In genomic region chr10:1894912-1895311, GRCh38 we compare ENCODE assay signal across 23 cellular contexts.
DNase-seq lines count a peak whose midpoint lies in the region; ATAC-seq and TF ChIP-seq lines count a peak whose summit lies in the region.
"Had no signal": no experiment of that assay in that cellular context is flagged by ENCODE, and none has a peak within 500 bp of the region (broad histone marks: within the 10 kb centered on the region; RNA-seq: fewer than 3 reads in every experiment).

No MANE protein-coding gene starts in this region.

- DNase-seq in stimulated activated naive CD8-positive, alpha-beta T cell treated with anti-CD3 and anti-CD28 coated beads, Interleukin-15, amount 100 ng/mL, for 72 hours: no peak
- DNase-seq in stimulated activated naive CD8-positive, alpha-beta T cell treated with anti-CD3 and anti-CD28 coated beads, Interleukin-15, Interleukin-2, amounts not matched to agents 100 U/mL and 50 U/mL, for 24 hours: no peak
- DNase-seq in stimulated activated effector memory CD8-positive, alpha-beta T cell treated with anti-CD3 and anti-CD28 coated beads, Interleukin-12 subunit alpha, Interleukin-12 subunit beta, amount 100 ng/mL, for 72 hours (ENCODE audit: low spot score in 2 of 2): no peak
- DNase-seq in stomach: no peak
- DNase-seq: 8988T; ACHN; AML-193; BE2C; CD4-positive, alpha-beta T cell; CD8-positive, alpha-beta memory T cell; DMS 273 treated with DMSO at 0.1 percent for 48 hours; DMS79; EL; GF-D8; GM23248; H7; HCEC 1CT had no signal

- H3K27ac Mint-ChIP-seq in stimulated activated naive CD8-positive, alpha-beta T cell treated with anti-CD3 and anti-CD28 coated beads, Interleukin-15, amount 100 ng/mL, for 72 hours: no peak overlapping the region
- no peak overlapping the region for H3K27ac Mint-ChIP-seq in stimulated activated effector memory CD8-positive, alpha-beta T cell treated with anti-CD3 and anti-CD28 coated beads, Interleukin-12 subunit alpha, Interleukin-12 subunit beta, amount 100 ng/mL, for 72 hours
- H3K27ac Mint-ChIP-seq in activated T-helper 17 cell treated with anti-CD3 and anti-CD28 coated beads, Interleukin-2, amount 50 U/mL, for 72 hours: no peak overlapping the region
- H3K27ac Mint-ChIP-seq: CD4-positive, alpha-beta T cell; CD8-positive, alpha-beta memory T cell had no signal

- H3K36me3 Mint-ChIP-seq in stimulated activated effector memory CD8-positive, alpha-beta T cell treated with anti-CD3 and anti-CD28 coated beads, Interleukin-12 subunit alpha, Interleukin-12 subunit beta, amount 100 ng/mL, for 72 hours: no peaks in the 10 kb centered on the region
- no peaks in the 10 kb centered on the region for H3K36me3 Mint-ChIP-seq in activated T-helper 17 cell treated with anti-CD3 and anti-CD28 coated beads, Interleukin-2, amount 50 U/mL, for 72 hours (ENCODE audit: low read depth)
- H3K36me3 Mint-ChIP-seq: CD14-positive monocyte; CD8-positive, alpha-beta memory T cell had no signal

- H3K27ac ChIP-seq in stomach: no peak overlapping the region
- H3K27ac ChIP-seq: A549; BLaER1 treated with 17β-estradiol and CSF1 and Interleukin-3, amounts not matched to agents 10 nM and 100 nM; GM23248 had no signal

- no peak overlapping the region for H3K4me3 Mint-ChIP-seq in stimulated activated naive CD8-positive, alpha-beta T cell treated with anti-CD3 and anti-CD28 coated beads, Interleukin-15, amount 100 ng/mL, for 72 hours
- H3K4me3 Mint-ChIP-seq in stimulated activated effector memory CD8-positive, alpha-beta T cell treated with anti-CD3 and anti-CD28 coated beads, Interleukin-12 subunit alpha, Interleukin-12 subunit beta, amount 100 ng/mL, for 72 hours: no peak overlapping the region
- no peak overlapping the region for H3K4me3 Mint-ChIP-seq in activated T-helper 17 cell treated with anti-CD3 and anti-CD28 coated beads, Interleukin-2, amount 50 U/mL, for 72 hours
- H3K4me3 Mint-ChIP-seq: CD14-positive monocyte; CD4-positive, alpha-beta T cell had no signal

- no peaks in the 10 kb centered on the region for H3K4me1 ChIP-seq in stomach
- H3K4me1 ChIP-seq: A549; BE2C; BLaER1 treated with 17β-estradiol and CSF1 and Interleukin-3, amounts not matched to agents 10 nM and 100 nM had no signal

- TF ChIP-seq EP300 in stomach (IDR thresholded peaks at IDR 0.05): no peak

- H3K9me3 Mint-ChIP-seq in stimulated activated naive CD8-positive, alpha-beta T cell treated with anti-CD3 and anti-CD28 coated beads, Interleukin-15, amount 100 ng/mL, for 72 hours: no peaks in the 10 kb centered on the region
- no peaks in the 10 kb centered on the region for H3K9me3 Mint-ChIP-seq in stimulated activated effector memory CD8-positive, alpha-beta T cell treated with anti-CD3 and anti-CD28 coated beads, Interleukin-12 subunit alpha, Interleukin-12 subunit beta, amount 100 ng/mL, for 72 hours
- H3K9me3 Mint-ChIP-seq in activated T-helper 17 cell treated with anti-CD3 and anti-CD28 coated beads, Interleukin-2, amount 50 U/mL, for 72 hours: peaks cover 3% of the 10 kb centered on the region
- H3K9me3 Mint-ChIP-seq: CD4-positive, alpha-beta T cell had no signal

- WGBS in stomach, 5 donors: 90 to 94% (median 92%) methylated on average over 4 of the region's 4 CpGs

- intact Hi-C loops in stomach (cut with DNase I; ENCODE audit: low total_unique reads): no loop called here

- no peaks in the 10 kb centered on the region for H3K36me3 ChIP-seq in stomach
- H3K36me3 ChIP-seq: BE2C; BLaER1 treated with 17β-estradiol and CSF1 and Interleukin-3, amounts not matched to agents 10 nM and 100 nM had no signal

- no peaks in the 10 kb centered on the region for H3K9me3 ChIP-seq in stomach
- H3K9me3 ChIP-seq: A549, BE2C had no signal

- H3K27me3 ChIP-seq in stomach: peaks cover 0 to 5% (median 0%) of the 10 kb centered on the region in 3 donors
- H3K27me3 ChIP-seq: BE2C; BLaER1 treated with 17β-estradiol and CSF1 and Interleukin-3, amounts not matched to agents 10 nM and 100 nM had no signal

- ATAC-seq in stimulated activated naive CD8-positive, alpha-beta T cell treated with anti-CD3 and anti-CD28 coated beads, Interleukin-15, amount 100 ng/mL, for 72 hours: peak; percentile 37
- ATAC-seq in stimulated activated naive CD8-positive, alpha-beta T cell treated with anti-CD3 and anti-CD28 coated beads, Interleukin-15, Interleukin-2, amounts not matched to agents 100 U/mL and 50 U/mL, for 24 hours: no peak
- peak; percentile 11 for ATAC-seq in esophagus mucosa
- peak; percentile 21 for ATAC-seq in stimulated activated effector memory CD8-positive, alpha-beta T cell treated with anti-CD3 and anti-CD28 coated beads, Interleukin-12 subunit alpha, Interleukin-12 subunit beta, amount 100 ng/mL, for 72 hours
- ATAC-seq in HG03159 (IDR thresholded peaks at IDR 0.05; ENCODE audit: unreplicated experiment): no peak
- ATAC-seq in activated T-helper 17 cell treated with anti-CD3 and anti-CD28 coated beads, Interleukin-2, amount 50 U/mL, for 72 hours (replicated peaks): no peak
- ATAC-seq: A549 had no signal

- TF ChIP-seq CTCF in stomach (IDR thresholded peaks at IDR 0.05): no peak

- no peaks in the 10 kb centered on the region for H3K4me1 Mint-ChIP-seq in stimulated activated naive CD8-positive, alpha-beta T cell treated with anti-CD3 and anti-CD28 coated beads, Interleukin-15, amount 100 ng/mL, for 72 hours
- H3K4me1 Mint-ChIP-seq in stimulated activated effector memory CD8-positive, alpha-beta T cell treated with anti-CD3 and anti-CD28 coated beads, Interleukin-12 subunit alpha, Interleukin-12 subunit beta, amount 100 ng/mL, for 72 hours: no peaks in the 10 kb centered on the region
- H3K4me1 Mint-ChIP-seq in activated T-helper 17 cell treated with anti-CD3 and anti-CD28 coated beads, Interleukin-2, amount 50 U/mL, for 72 hours: no peaks in the 10 kb centered on the region
- H3K4me1 Mint-ChIP-seq: CD14-positive monocyte; CD8-positive, alpha-beta memory T cell had no signal

- H3K4me3 ChIP-seq in stomach: no peak overlapping the region
- H3K4me3 ChIP-seq: A549; BLaER1 treated with 17β-estradiol and CSF1 and Interleukin-3, amounts not matched to agents 10 nM and 100 nM; GM23248 had no signal

- no peak for TF ChIP-seq POLR2A in stomach (IDR thresholded peaks at IDR 0.05)

- no peaks in the 10 kb centered on the region for H3K27me3 Mint-ChIP-seq in stimulated activated naive CD8-positive, alpha-beta T cell treated with anti-CD3 and anti-CD28 coated beads, Interleukin-15, amount 100 ng/mL, for 72 hours
- peaks cover 3% of the 10 kb centered on the region for H3K27me3 Mint-ChIP-seq in activated T-helper 17 cell treated with anti-CD3 and anti-CD28 coated beads, Interleukin-2, amount 50 U/mL, for 72 hours
- H3K27me3 Mint-ChIP-seq: CD4-positive, alpha-beta T cell had no signal

Comparison
In these comparisons a context has a peak if more than half of its experiments do, and no peak if none do; other contexts are left out.
1. ATAC-seq: peak in stimulated activated naive CD8-positive, alpha-beta T cell treated with anti-CD3 and anti-CD28 coated beads, Interleukin-15, amount 100 ng/mL, for 72 hours (single experiment), esophagus mucosa (single experiment) and stimulated activated effector memory CD8-positive, alpha-beta T cell treated with anti-CD3 and anti-CD28 coated beads, Interleukin-12 subunit alpha, Interleukin-12 subunit beta, amount 100 ng/mL, for 72 hours (single experiment); none in stimulated activated naive CD8-positive, alpha-beta T cell treated with anti-CD3 and anti-CD28 coated beads, Interleukin-15, Interleukin-2, amounts not matched to agents 100 U/mL and 50 U/mL, for 24 hours (single experiment), HG03159 (single experiment) and activated T-helper 17 cell treated with anti-CD3 and anti-CD28 coated beads, Interleukin-2, amount 50 U/mL, for 72 hours (single experiment).